Comparison of ENCODE assay signal across 1 cellular context in genomic region chr19:13073263-13073662, GRCh38.
TF ChIP-seq lines count a peak whose summit lies in the region.

No MANE protein-coding gene starts in this region.

TF ChIP-seq in H1, 55 proteins besides CTCF, POLR2A, EP300 and RAD21:
- no peak for TF ChIP-seq JUN (IDR thresholded peaks at IDR 0.05; ENCODE audit: low read depth, low read length)
- no peak for TF ChIP-seq BRCA1 (IDR thresholded peaks at IDR 0.05; ENCODE audit: low read depth, low read length)
- no peak for TF ChIP-seq CBX5 (IDR thresholded peaks at IDR 0.05; ENCODE audit: low read depth, low read length)
- TF ChIP-seq FOSL1 (IDR thresholded peaks at IDR 0.05; ENCODE audit: insufficient read depth, low read depth, low read length) = no peak
- no peak for TF ChIP-seq KDM1A (IDR thresholded peaks at IDR 0.05; ENCODE audit: borderline replicate concordance, low read length)
- TF ChIP-seq EGR1 (IDR thresholded peaks at IDR 0.05; ENCODE audit: borderline replicate concordance, low read depth, low read length) = no peak
- no peak for TF ChIP-seq BCL11A (IDR thresholded peaks at IDR 0.05; ENCODE audit: low read depth in 2 of 2, low read length in 2 of 2)
- no peak for TF ChIP-seq MAX (IDR thresholded peaks at IDR 0.05)
- TF ChIP-seq CBX8 (IDR thresholded peaks at IDR 0.05; ENCODE audit: borderline replicate concordance, low read depth, low read length) = no peak
- TF ChIP-seq JUND (IDR thresholded peaks at IDR 0.05; ENCODE audit: low read length) = no peak
- no peak for TF ChIP-seq CREB1 (IDR thresholded peaks at IDR 0.05)
- no peak for TF ChIP-seq RNF2 (IDR thresholded peaks at IDR 0.05; ENCODE audit: borderline replicate concordance, low read depth, low read length, missing control alignments, poor library complexity, severe bottlenecking)
- TF ChIP-seq RXRA (IDR thresholded peaks at IDR 0.05; ENCODE audit: insufficient read depth, low read depth, low read length) = no peak
- TF ChIP-seq SP2 (IDR thresholded peaks at IDR 0.05; ENCODE audit: low read length) = no peak
- no peak for TF ChIP-seq TAF7 (optimal IDR thresholded peaks at IDR 0.05; ENCODE audit: borderline replicate concordance, low read depth, low read length)
- TF ChIP-seq TEAD4 (IDR thresholded peaks at IDR 0.05; ENCODE audit: low read depth, low read length) = no peak
- TF ChIP-seq SIX5 (IDR thresholded peaks at IDR 0.05; ENCODE audit: low read depth, low read length) = no peak
